ENCODE assay signal across 28 cellular contexts in the genomic region with DNA sequence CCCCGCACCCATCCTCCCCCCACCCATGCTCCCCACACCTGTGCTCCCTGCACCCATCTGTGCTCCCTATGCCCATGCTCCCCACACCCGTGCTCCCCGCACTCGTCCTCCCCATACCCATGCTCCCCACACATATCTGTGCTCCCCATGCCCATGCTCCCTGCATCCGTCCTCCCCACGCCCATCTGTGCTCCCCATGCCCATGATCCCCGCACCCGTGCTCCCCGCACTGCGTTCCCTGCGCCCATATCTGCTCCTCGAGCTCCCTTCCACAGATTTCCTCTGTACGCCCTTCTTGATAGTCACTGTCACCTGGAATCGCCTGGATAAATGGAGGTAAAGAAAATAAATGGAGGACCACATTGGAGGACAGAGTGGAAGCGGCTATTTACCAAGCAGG. TPM values are rescaled to one million over a fixed set of nuclear protein-coding genes. Genes with fewer than 3 reads are reported as not detected.
DNase-seq lines count a peak whose midpoint lies in the region; ATAC-seq and TF ChIP-seq lines count a peak whose summit lies in the region.
"Had no signal": no experiment of that assay in that cellular context is flagged by ENCODE, and none has a peak within 500 bp of the region (broad histone marks: within the 10 kb centered on the region; RNA-seq: fewer than 3 reads in every experiment).

No MANE protein-coding gene starts in this region.

- H3K4me3 Mint-ChIP-seq in endodermal cell (no peak overlapping the region), neural crest cell (no peak overlapping the region)
- H3K4me3 Mint-ChIP-seq: activated naive CD8-positive, alpha-beta T cell; effector memory CD8-positive, alpha-beta T cell; nephron progenitor cell; stimulated activated naive CD8-positive, alpha-beta T cell treated with anti-CD3 and anti-CD28 coated beads, Interleukin-15, Interleukin-2, amounts not matched to agents 100 ng/mL and 50 ng/mL, for 24 hours; type B pancreatic cell had no signal

- H3F3A ChIP-seq in MM.1S (ENCODE audit: insufficient read depth, low read length): no peaks in the 10 kb centered on the region

- H3K9ac ChIP-seq in MM.1S (ENCODE audit: low read length) (no peak overlapping the region), endodermal cell (ENCODE audit: extremely low read depth, low read length, poor library complexity, severe bottlenecking) (no peak overlapping the region)

- TF ChIP-seq CTCF in MM.1S (IDR thresholded peaks at IDR 0.05; ENCODE audit: low read length) (no peak), endodermal cell (conservative IDR thresholded peaks at IDR 0.05) (no peak), neural crest cell (conservative IDR thresholded peaks at IDR 0.05) (no peak), prostate gland (IDR thresholded peaks at IDR 0.05) (no peak)

- intact Hi-C loops in prostate gland (cut with DNase I): no loop called here

- H3K27ac ChIP-seq in MM.1S (ENCODE audit: low read length): peak overlapping the region; percentile 25; the same call in 1 of the 2 replicates
- H3K27ac ChIP-seq in endodermal cell (ENCODE audit: low read depth, low read length): no peak overlapping the region
- H3K27ac ChIP-seq in substantia nigra (ENCODE audit: low read depth, low read length, poor library complexity, severe bottlenecking): peak overlapping the region; percentile 74
- H3K27ac ChIP-seq in prostate gland: no peak overlapping the region
- H3K27ac ChIP-seq: breast epithelium, colonic mucosa, SJSA1, spleen had no signal

- no peaks in the 10 kb centered on the region for H3K9me3 Mint-ChIP-seq in endodermal cell
- peaks cover 6% of the 10 kb centered on the region for H3K9me3 Mint-ChIP-seq in neural crest cell
- H3K9me3 Mint-ChIP-seq: effector memory CD8-positive, alpha-beta T cell; stimulated activated naive CD8-positive, alpha-beta T cell treated with anti-CD3 and anti-CD28 coated beads, Interleukin-15, Interleukin-2, amounts not matched to agents 100 ng/mL and 50 ng/mL, for 24 hours had no signal

- H3K79me2 ChIP-seq in MM.1S (ENCODE audit: low read length): no peaks in the 10 kb centered on the region

- H3K4me2 ChIP-seq in MM.1S (ENCODE audit: low read depth, low read length): no peak overlapping the region

- no peaks in the 10 kb centered on the region for H3K36me3 Mint-ChIP-seq in endodermal cell (ENCODE audit: low read depth)
- H3K36me3 Mint-ChIP-seq in neural crest cell (ENCODE audit: low read depth): peaks cover 2% of the 10 kb centered on the region
- H3K36me3 Mint-ChIP-seq: activated naive CD8-positive, alpha-beta T cell had no signal

- H3K4me1 Mint-ChIP-seq in endodermal cell (no peaks in the 10 kb centered on the region), neural crest cell (peaks cover 56% of the 10 kb centered on the region)

- no peak for TF ChIP-seq POLR2A in prostate gland (IDR thresholded peaks at IDR 0.05)

- WGBS in endodermal cell (ENCODE audit: insufficient coverage in 1 of 2, insufficient read length in 1 of 2), 2 experiments: 96 to 98% methylated on average over 10 to 15 of the region's 15 CpGs
- WGBS in prostate gland: 97% methylated on average over 15 of the region's 15 CpGs

- no peaks in the 10 kb centered on the region for H4K20me1 ChIP-seq in MM.1S (ENCODE audit: insufficient read depth, low read length)

- H3K9me3 ChIP-seq in MM.1S (replicated peaks; ENCODE audit: insufficient read depth, low read length) (no peaks in the 10 kb centered on the region), endodermal cell (ENCODE audit: control insufficient read depth, low read length) (no peaks in the 10 kb centered on the region), prostate gland (no peaks in the 10 kb centered on the region)
- H3K9me3 ChIP-seq: breast epithelium, colonic mucosa, spleen had no signal

- H3K36me3 ChIP-seq in MM.1S (replicated peaks; ENCODE audit: insufficient read depth, low read length) (no peaks in the 10 kb centered on the region), endodermal cell (ENCODE audit: control insufficient read depth, insufficient read depth, low read length) (no peaks in the 10 kb centered on the region), prostate gland (no peaks in the 10 kb centered on the region)
- H3K36me3 ChIP-seq: breast epithelium, colonic mucosa, SJSA1, spleen, WERI-Rb-1 had no signal

- H3K4me1 ChIP-seq in MM.1S (ENCODE audit: low read length): no peaks in the 10 kb centered on the region
- no peaks in the 10 kb centered on the region for H3K4me1 ChIP-seq in endodermal cell (ENCODE audit: control insufficient read depth, insufficient read depth, low read length)
- H3K4me1 ChIP-seq in prostate gland (replicated peaks): no peaks in the 10 kb centered on the region
- H3K4me1 ChIP-seq: breast epithelium, colonic mucosa had no signal

- H3K4me3 ChIP-seq in MM.1S (ENCODE audit: low read length) (no peak overlapping the region), endodermal cell (ENCODE audit: low read length) (no peak overlapping the region), prostate gland (no peak overlapping the region)
- H3K4me3 ChIP-seq: breast epithelium, colonic mucosa, GM12878, SJSA1, spleen had no signal

- H3K27me3 ChIP-seq in MM.1S (replicated peaks; ENCODE audit: insufficient read depth, low read length) (no peaks in the 10 kb centered on the region), endodermal cell (ENCODE audit: control insufficient read depth, insufficient read depth, low read length, poor library complexity, severe bottlenecking) (no peaks in the 10 kb centered on the region), prostate gland (replicated peaks; ENCODE audit: insufficient read depth) (no peaks in the 10 kb centered on the region)
- H3K27me3 ChIP-seq: breast epithelium, colonic mucosa, SJSA1, spleen had no signal

- H3K9me2 ChIP-seq in MM.1S (replicated peaks; ENCODE audit: insufficient read depth, low read length): no peaks in the 10 kb centered on the region

- H3K27ac Mint-ChIP-seq in endodermal cell: no peak overlapping the region
- H3K27ac Mint-ChIP-seq in neural crest cell (ENCODE audit: unreplicated experiment): peak overlapping the region; percentile 69
- H3K27ac Mint-ChIP-seq: activated naive CD8-positive, alpha-beta T cell; effector memory CD8-positive, alpha-beta T cell; nephron progenitor cell; stimulated activated naive CD8-positive, alpha-beta T cell treated with anti-CD3 and anti-CD28 coated beads, Interleukin-15, Interleukin-2, amounts not matched to agents 100 ng/mL and 50 ng/mL, for 24 hours; type B pancreatic cell had no signal

- no peak overlapping the region for H2AFZ ChIP-seq in MM.1S (ENCODE audit: low read length)

- H3K27me3 Mint-ChIP-seq in endodermal cell (ENCODE audit: insufficient read depth): no peaks in the 10 kb centered on the region
- H3K27me3 Mint-ChIP-seq in neural crest cell (ENCODE audit: low read depth): no peaks in the 10 kb centered on the region
- H3K27me3 Mint-ChIP-seq: type B pancreatic cell had no signal

- ATAC-seq in GM18520 (IDR thresholded peaks at IDR 0.05; ENCODE audit: unreplicated experiment): no peak
- ATAC-seq: effector memory CD8-positive, alpha-beta T cell; GM12878 had no signal

- DNase-seq in MM.1S (no peak), endodermal cell (peak; percentile 16), neural crest cell (ENCODE audit: low read depth, low spot score) (no peak), substantia nigra (lab: John Stamatoyannopoulos, UW) (no peak), prostate gland (ENCODE audit: low spot score) (no peak), NCI-H748 (lab: John Stamatoyannopoulos, UW; ENCODE audit: unreplicated experiment) (no peak), HK-2 (ENCODE audit: unreplicated experiment) (no peak)
- DNase-seq: activated CD4-positive, alpha-beta T cell treated with anti-CD3 and anti-CD28 coated beads for 48 hours; activated effector memory CD4-positive, alpha-beta T cell treated with anti-CD3 and anti-CD28 coated beads, Interleukin-2, amount 50 U/mL, for 16 hours; colonic mucosa; effector memory CD8-positive, alpha-beta T cell; erythroblast; Karpas-422; mammary epithelial cell; NCI-H226; nephron progenitor cell; right cardiac atrium; spleen; stimulated activated CD4-positive, alpha-beta T cell treated with anti-CD3 and anti-CD28 coated beads, Interleukin-2, amount 100 ng/mL, for 24 hours; T1000 had no signal

RNA-seq across cellular contexts. Expression of a gene that starts 9.9 kb away (rescaled TPM):
- total RNA-seq in endodermal cell: 10 to 100 TPM; 13.0 to 13.7 TPM
- 13.5 TPM for polyA plus RNA-seq in endodermal cell (2013, experiment 1 of 2)
- 13.2 TPM for polyA plus RNA-seq in endodermal cell (2013, experiment 2 of 2)
- 21.7 and 22.7 TPM in 2 replicates for total RNA-seq in neural crest cell
- 10 to 100 TPM; 12.3 to 41.8 TPM for total RNA-seq in prostate gland

Comparison
In these comparisons a context has a peak if more than half of its experiments do, and no peak if none do; other contexts are left out.
1. H3K27ac ChIP-seq: peak in MM.1S (single experiment) and substantia nigra (single experiment); none in endodermal cell (single experiment) and prostate gland (0 of 2).